Comparison of ENCODE assay signal across 25 cellular contexts in genomic region chr22:19088866-19089595, GRCh38. TPM values are rescaled to one million over a fixed set of nuclear protein-coding genes. Genes with fewer than 3 reads are reported as not detected.
A peak's percentile ranks its signal among the peaks of the same experiment; 100 is the strongest.
DNase-seq lines count a peak whose midpoint lies in the region; ATAC-seq and TF ChIP-seq lines count a peak whose summit lies in the region.
"Had no signal": no experiment of that assay in that cellular context is flagged by ENCODE, and none has a peak within 500 bp of the region (broad histone marks: within the 10 kb centered on the region; RNA-seq: fewer than 3 reads in every experiment).

No MANE protein-coding gene starts in this region.

- in situ Hi-C loops in ACHN (cut with HindIII; ENCODE audit: low pct_ligation_motif_present, low pct_unique_long_range_greater_than_20kb, low sequenced_read_pairs): no loop called here

- H2BK12ac ChIP-seq in H9 (ENCODE audit: insufficient read length, low read depth, low read length): no peak overlapping the region
- H2BK12ac ChIP-seq in trophoblast cell (ENCODE audit: low read length): no peak overlapping the region

- no peak for ATAC-seq in HG03045 (IDR thresholded peaks at IDR 0.05; ENCODE audit: unreplicated experiment)
- ATAC-seq: A549, Right ventricle myocardium inferior had no signal

- no peak overlapping the region for H4K12ac ChIP-seq in trophoblast cell (ENCODE audit: low read depth, low read length)

- H3K27me3 ChIP-seq in BLaER1 treated with 17β-estradiol and CSF1 and Interleukin-3, amounts not matched to agents 10 nM and 100 nM: no peaks in the 10 kb centered on the region
- no peaks in the 10 kb centered on the region for H3K27me3 ChIP-seq in H9 (ENCODE audit: insufficient read depth, low read length)
- no peaks in the 10 kb centered on the region for H3K27me3 ChIP-seq in trophoblast cell (ENCODE audit: insufficient read depth, low read length)
- H3K27me3 ChIP-seq: BE2C, SJSA1 had no signal

- no peaks in the 10 kb centered on the region for H3K79me1 ChIP-seq in H9 (ENCODE audit: insufficient read depth, low read depth, low read length, poor library complexity, severe bottlenecking)
- no peaks in the 10 kb centered on the region for H3K79me1 ChIP-seq in trophoblast cell (ENCODE audit: low read length)

- no peak overlapping the region for H2BK5ac ChIP-seq in H9 (ENCODE audit: insufficient read length, low read length)
- no peak overlapping the region for H2BK5ac ChIP-seq in trophoblast cell (ENCODE audit: low read depth, low read length, poor library complexity)

- peaks cover 4 to 5% of the 10 kb centered on the region in 2 experiments; a peak in 4 of 5 replicates for H3K9me3 Mint-ChIP-seq in H9
- H3K9me3 Mint-ChIP-seq: CD4-positive, alpha-beta memory T cell; HFFc6 had no signal

- H3K14ac ChIP-seq in H9 (ENCODE audit: insufficient read depth, low read length) (no peak overlapping the region), trophoblast cell (ENCODE audit: low read length) (no peak overlapping the region)

- H3K9me3 ChIP-seq in BLaER1 treated with 17β-estradiol and CSF1 and Interleukin-3, amounts not matched to agents 10 nM and 100 nM (replicated peaks in 1 of 11): no peaks in the 10 kb centered on the region; a peak in 1 of 22 replicates
- H3K9me3 ChIP-seq in H9 (ENCODE audit: control insufficient read depth, low read depth, low read length): no peaks in the 10 kb centered on the region
- no peaks in the 10 kb centered on the region for H3K9me3 ChIP-seq in trophoblast cell (ENCODE audit: insufficient read depth, low read depth, low read length)
- H3K9me3 ChIP-seq: A549, BE2C, Caco-2, SJSA1 had no signal

- peak overlapping the region in 8 of 11 experiments; percentile 9 to 97 (median 92); a peak in 12 of 22 replicates for H3K4me2 ChIP-seq in BLaER1 treated with 17β-estradiol and CSF1 and Interleukin-3, amounts not matched to agents 10 nM and 100 nM
- no peak overlapping the region for H3K4me2 ChIP-seq in H9 (ENCODE audit: insufficient read depth, insufficient read length, low read length)
- H3K4me2 ChIP-seq in trophoblast cell (ENCODE audit: low read length): no peak overlapping the region
- H3K4me2 ChIP-seq: A549 had no signal

- no CpG with 5 or more reads among the region's 14 CpGs for WGBS in H9 (ENCODE audit: extremely low coverage, insufficient read length, low lambda C conversion rate)
- no CpG with 5 or more reads among the region's 14 CpGs for WGBS in trophoblast cell (ENCODE audit: extremely low coverage, insufficient coverage, insufficient read length)

- H3K18ac ChIP-seq in H9 (ENCODE audit: insufficient read length, low read depth, low read length) (no peak overlapping the region), trophoblast cell (ENCODE audit: low read length) (peak overlapping the region; percentile 9)

- H3K4me3 Mint-ChIP-seq in H9: peak overlapping the region in 1 of 2 experiments; percentile 38; a peak in 1 of 5 replicates
- H3K4me3 Mint-ChIP-seq: CD4-positive, alpha-beta memory T cell; HFFc6 had no signal

- no peak overlapping the region for H2BK20ac ChIP-seq in H9 (ENCODE audit: low read depth, low read length, poor library complexity, severe bottlenecking)

- no peaks in the 10 kb centered on the region for H3K27me3 Mint-ChIP-seq in H9 (ENCODE audit: low read depth)
- H3K27me3 Mint-ChIP-seq: CD4-positive, alpha-beta memory T cell had no signal

- H2BK120ac ChIP-seq in H9 (ENCODE audit: low read depth, low read length, poor library complexity, severe bottlenecking) (no peak overlapping the region), trophoblast cell (ENCODE audit: insufficient read depth, low read length, poor library complexity) (no peak overlapping the region)

- no peak overlapping the region for H3K56ac ChIP-seq in H9 (ENCODE audit: insufficient read length, low read depth, low read length)

- H2AK5ac ChIP-seq in H9 (ENCODE audit: insufficient read length, low read length): no peak overlapping the region
- H2AK5ac ChIP-seq in trophoblast cell (ENCODE audit: low read length): no peak overlapping the region

- no peak overlapping the region for H3K4ac ChIP-seq in H9 (ENCODE audit: low read depth, low read length)
- no peak overlapping the region for H3K4ac ChIP-seq in trophoblast cell (ENCODE audit: low read depth, low read length)

- H4K20me1 ChIP-seq in BLaER1 treated with 17β-estradiol and CSF1 and Interleukin-3, amounts not matched to agents 10 nM and 100 nM: peaks cover 0 to 16% (median 3%) of the 10 kb centered on the region in 11 experiments; a peak in 8 of 22 replicates
- no peaks in the 10 kb centered on the region for H4K20me1 ChIP-seq in H9 (ENCODE audit: control insufficient read depth, insufficient read depth, insufficient read length)

- H3K36me3 ChIP-seq in BLaER1 treated with 17β-estradiol and CSF1 and Interleukin-3, amounts not matched to agents 10 nM and 100 nM: peaks cover 8 to 54% (median 31%) of the 10 kb centered on the region in 11 experiments; a peak in 20 of 22 replicates
- peaks cover 9 to 15% of the 10 kb centered on the region in 2 experiments for H3K36me3 ChIP-seq in trophoblast cell (ENCODE audit: control insufficient read depth in 1 of 2, insufficient read depth in 2 of 2, low read length in 2 of 2)
- H3K36me3 ChIP-seq: BE2C had no signal

- no peak overlapping the region for H4K5ac ChIP-seq in H9 (ENCODE audit: insufficient read length, low read depth, low read length)

- peaks cover 41 to 79% (median 63%) of the 10 kb centered on the region in 10 experiments for H3K4me1 ChIP-seq in BLaER1 treated with 17β-estradiol and CSF1 and Interleukin-3, amounts not matched to agents 10 nM and 100 nM
- H3K4me1 ChIP-seq in H9 (ENCODE audit: insufficient read depth, low read length) (peaks cover 3% of the 10 kb centered on the region; the same call in 1 of the 2 replicates), trophoblast cell (ENCODE audit: control insufficient read depth in 1 of 2, insufficient read depth in 2 of 2, low read length in 2 of 2) (peaks cover 2% of the 10 kb centered on the region in 2 experiments)
- H3K4me1 ChIP-seq: BE2C, Caco-2 had no signal

- TF ChIP-seq CTCF in H9 (conservative IDR thresholded peaks at IDR 0.05): no peak

- DNase-seq in H9: no peak
- peak; percentile 5 for DNase-seq in iPS-NIHi7 (ENCODE audit: extremely low spot score)
- no peak for DNase-seq in trophoblast cell
- no peak for DNase-seq in ACHN
- no peak for DNase-seq in NCI-H1930 (lab: John Stamatoyannopoulos, UW)
- DNase-seq: BE2C; Caco-2; CD4-positive, alpha-beta memory T cell; DMS 273 treated with DMSO at 0.1 percent for 48 hours; DMS79 treated with DMSO at 0.1 percent for 48 hours; H7; HFFc6; KG1; NCI-H1105; NCI-H146; NCI-H2029 treated with DMSO at 0.1 percent for 48 hours; NCI-H446; NCI-H526; OCI-M1 had no signal

- no peak overlapping the region for H3K9ac ChIP-seq in BLaER1 treated with 17β-estradiol and CSF1 and Interleukin-3, amounts not matched to agents 10 nM and 100 nM
- H3K9ac ChIP-seq in H9 (ENCODE audit: extremely low read depth, insufficient read length, low read length) (no peak overlapping the region), trophoblast cell (ENCODE audit: low read length) (no peak overlapping the region)

- peaks cover 14 to 27% (median 23%) of the 10 kb centered on the region in 3 experiments for H3K36me3 Mint-ChIP-seq in H9 (ENCODE audit: insufficient read depth in 1 of 3, low read depth in 3 of 3)

- peaks cover 9 to 14% of the 10 kb centered on the region in 2 experiments for H3K4me1 Mint-ChIP-seq in H9

- H3K27ac ChIP-seq in BLaER1 treated with 17β-estradiol and CSF1 and Interleukin-3, amounts not matched to agents 10 nM and 100 nM: peak overlapping the region in 8 of 11 experiments; percentile 32 to 97 (median 95); a peak in 13 of 22 replicates
- H3K27ac ChIP-seq in H9 (ENCODE audit: insufficient read length, low read depth, low read length): no peak overlapping the region
- no peak overlapping the region for H3K27ac ChIP-seq in trophoblast cell (ENCODE audit: low read depth, low read length)
- H3K27ac ChIP-seq: A549, SJSA1 had no signal

- H2AFZ ChIP-seq in H9 (ENCODE audit: low read length) (no peak overlapping the region), trophoblast cell (ENCODE audit: insufficient read depth, low read length, poor library complexity) (no peak overlapping the region)

- H3K23ac ChIP-seq in H9 (ENCODE audit: insufficient read length, low read depth, low read length): no peak overlapping the region
- no peak overlapping the region for H3K23ac ChIP-seq in trophoblast cell (ENCODE audit: low read length)

- no peak overlapping the region for H3K4me3 ChIP-seq in BLaER1 treated with 17β-estradiol and CSF1 and Interleukin-3, amounts not matched to agents 10 nM and 100 nM
- no peak overlapping the region for H3K4me3 ChIP-seq in trophoblast cell (ENCODE audit: low read depth, low read length)
- H3K4me3 ChIP-seq: A549, SJSA1 had no signal

- no peak overlapping the region for H4K8ac ChIP-seq in H9 (replicated peaks; ENCODE audit: insufficient read length, low read depth, low read length)
- no peak overlapping the region for H4K8ac ChIP-seq in trophoblast cell (ENCODE audit: low read depth, low read length)

- H3K23me2 ChIP-seq in H9 (ENCODE audit: insufficient read length, low read depth, low read length, poor library complexity, severe bottlenecking): no peaks in the 10 kb centered on the region

- H3K79me2 ChIP-seq in H9 (ENCODE audit: insufficient read depth, low read length) (no peaks in the 10 kb centered on the region), trophoblast cell (ENCODE audit: control insufficient read depth, insufficient read depth, low read length, poor library complexity) (no peaks in the 10 kb centered on the region)

- H3T11ph ChIP-seq in H9 (ENCODE audit: low read length): no peak overlapping the region

- H4K91ac ChIP-seq in H9 (ENCODE audit: insufficient read length, low read depth, low read length): no peak overlapping the region
- H4K91ac ChIP-seq in trophoblast cell (ENCODE audit: low read depth, low read length): no peak overlapping the region

- H2BK15ac ChIP-seq in H9 (ENCODE audit: low read depth, low read length): no peak overlapping the region

- H3K27ac Mint-ChIP-seq in H9: peak overlapping the region in 2 of 3 experiments; percentile 35 to 59; a peak in 5 of 7 replicates
- H3K27ac Mint-ChIP-seq: HFFc6 had no signal

RNA-seq across cellular contexts. Expression of gene DGCR2, which starts 33.2 kb away (rescaled TPM):
- 47.2 and 50.7 TPM in 2 replicates for total RNA-seq in H9 (2021)
- 38.8 and 39.4 TPM in 2 replicates for polyA plus RNA-seq in trophoblast cell (2013)

RNA-seq across cellular contexts. Expression of gene TSSK2, which starts 42.1 kb away (rescaled TPM):
- total RNA-seq in H9 (2021): not detected in 2 replicates
- not detected in 2 replicates for polyA plus RNA-seq in trophoblast cell (2013)
- total RNA-seq: Caco-2; CD4-positive, alpha-beta memory T cell; H7; HFFc6; HT1080; Right ventricle myocardium inferior; SJSA1 had no signal
- polyA plus RNA-seq: A549; CD4-positive, alpha-beta memory T cell had no signal

RNA-seq across cellular contexts. Expression of gene ESS2, which starts 55.4 kb away (rescaled TPM):
- total RNA-seq in H9 (2021): 18.7 and 19.4 TPM in 2 replicates
- 10.5 and 10.8 TPM in 2 replicates for polyA plus RNA-seq in trophoblast cell (2013)

Comparison
In these comparisons a context has a peak if more than half of its experiments do, and no peak if none do; other contexts are left out.
1. H3K27ac ChIP-seq: peak in BLaER1 treated with 17β-estradiol and CSF1 and Interleukin-3, amounts not matched to agents 10 nM and 100 nM (8 of 11); none in H9 (single experiment) and trophoblast cell (single experiment).
2. H3K4me2 ChIP-seq: peak in BLaER1 treated with 17β-estradiol and CSF1 and Interleukin-3, amounts not matched to agents 10 nM and 100 nM (8 of 11); none in H9 (single experiment) and trophoblast cell (single experiment).